31 cellular contexts compared by ENCODE assay signal in the genomic region with DNA sequence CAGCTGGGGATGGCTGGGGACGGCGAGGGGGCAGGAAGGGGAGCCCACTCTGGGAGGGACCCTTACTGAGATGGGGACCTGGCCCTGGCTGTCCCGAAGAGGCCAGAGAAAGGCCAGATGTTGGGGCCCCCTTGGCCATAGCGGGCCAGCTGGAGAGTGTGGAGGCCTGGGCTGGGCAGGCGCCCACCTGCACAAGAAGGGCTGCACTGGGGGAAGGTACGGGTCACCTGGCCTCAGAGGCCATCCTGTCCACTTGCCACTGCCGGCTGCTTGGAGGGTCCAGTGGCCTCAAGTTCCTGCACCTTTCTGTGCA. TPM values are rescaled to one million over a fixed set of nuclear protein-coding genes. Genes with fewer than 3 reads are reported as not detected.
"Had no signal": no experiment of that assay in that cellular context is flagged by ENCODE, and none has a peak within 500 bp of the region (broad histone marks: within the 10 kb centered on the region; RNA-seq: fewer than 3 reads in every experiment).

No MANE protein-coding gene starts in this region.

- H3K9ac ChIP-seq: parathyroid adenoma had no signal

- H3K4me3 ChIP-seq: left lung, lower lobe of right lung, right atrium auricular region, right lobe of liver, smooth muscle cell, tibial nerve, uterus had no signal

- ATAC-seq: left colon; left lung; lower lobe of right lung; naive thymus-derived CD8-positive, alpha-beta T cell; right lobe of liver; stimulated activated memory B cell treated with anti-CD40 and anti-IgM and Interleukin-4, amounts not matched to agents 10 μg/mL and 1 μg/mL and 100 μg/mL, for 72 hours; stimulated activated naive CD8-positive, alpha-beta T cell treated with anti-CD3 and anti-CD28 coated beads, Interleukin-15, amount 100 ng/mL, for 72 hours had no signal

- H3K36me3 ChIP-seq: left lung, lower lobe of right lung, neutrophil, right atrium auricular region, right lobe of liver, tibial nerve, uterus had no signal

- H3K27ac Mint-ChIP-seq: immature natural killer cell; nephron; progenitor cell of endocrine pancreas; stimulated activated memory B cell treated with anti-CD40 and anti-IgM and Interleukin-4, amounts not matched to agents 10 μg/mL and 1 μg/mL and 100 μg/mL, for 72 hours; stimulated activated naive CD8-positive, alpha-beta T cell treated with anti-CD3 and anti-CD28 coated beads, Interleukin-15, amount 100 ng/mL, for 72 hours; type B pancreatic cell had no signal

- H3K9me3 ChIP-seq: left lung, lower lobe of right lung, neutrophil, right atrium auricular region, right lobe of liver, tibial nerve, uterus had no signal

- H2AFZ ChIP-seq: parathyroid adenoma had no signal

- H3K9me3 Mint-ChIP-seq: immature natural killer cell; naive thymus-derived CD8-positive, alpha-beta T cell; nephron; neural crest cell; stimulated activated memory B cell treated with anti-CD40 and anti-IgM and Interleukin-4, amounts not matched to agents 10 μg/mL and 1 μg/mL and 100 μg/mL, for 72 hours; stimulated activated naive CD8-positive, alpha-beta T cell treated with anti-CD3 and anti-CD28 coated beads, Interleukin-15, amount 100 ng/mL, for 72 hours; type B pancreatic cell had no signal

- H3K4me2 ChIP-seq: smooth muscle cell had no signal

- H3K27ac ChIP-seq: left lung, lower lobe of right lung, neutrophil, parathyroid adenoma, right atrium auricular region, right lobe of liver, tibial nerve, uterus had no signal

- H3K79me2 ChIP-seq: parathyroid adenoma had no signal

- H3K4me3 Mint-ChIP-seq: immature natural killer cell; naive thymus-derived CD8-positive, alpha-beta T cell; nephron; neural crest cell; stimulated activated memory B cell treated with anti-CD40 and anti-IgM and Interleukin-4, amounts not matched to agents 10 μg/mL and 1 μg/mL and 100 μg/mL, for 72 hours; stimulated activated naive CD8-positive, alpha-beta T cell treated with anti-CD3 and anti-CD28 coated beads, Interleukin-15, amount 100 ng/mL, for 72 hours; type B pancreatic cell had no signal

- H3K4me1 ChIP-seq: left lung, lower lobe of right lung, uterus had no signal

- H3K36me3 Mint-ChIP-seq: immature natural killer cell; naive thymus-derived CD8-positive, alpha-beta T cell; stimulated activated memory B cell treated with anti-CD40 and anti-IgM and Interleukin-4, amounts not matched to agents 10 μg/mL and 1 μg/mL and 100 μg/mL, for 72 hours; type B pancreatic cell had no signal

- H3K4me1 Mint-ChIP-seq: nephron had no signal

- DNase-seq: immature natural killer cell; kidney; left colon; left lung; lower lobe of right lung; mammary epithelial cell; mesenchymal stem cell; naive thymus-derived CD8-positive, alpha-beta T cell; occipital lobe; right lobe of liver; stimulated activated CD4-positive, alpha-beta T cell treated with anti-CD3 and anti-CD28 coated beads, Interleukin-1b, Interleukin-23, amount 100 ng/mL, for 48 hours; stimulated activated CD4-positive, alpha-beta T cell treated with anti-CD3 and anti-CD28 coated beads, Interleukin-2, amount 100 ng/mL, for 48 hours; stimulated activated CD4-positive, alpha-beta T cell treated with anti-CD3 and anti-CD28 coated beads, Interleukin-4, amount 100 ng/mL, for 4 hours; stimulated activated CD8-positive, alpha-beta memory T cell treated with anti-CD3 and anti-CD28 coated beads, Interleukin-4, amount 100 ng/mL, for 48 hours; stimulated activated naive CD4-positive, alpha-beta T cell treated with Interleukin-2 at 50 U/mL for 16 hours; stimulated activated naive CD8-positive, alpha-beta T cell treated with anti-CD3 and anti-CD28 coated beads, Interleukin-15, amount 100 ng/mL, for 72 hours; uterus had no signal

RNA-seq across cellular contexts. Expression of a gene that starts 5.0 kb away (rescaled TPM):
- total RNA-seq: progenitor cell of endocrine pancreas had no signal

RNA-seq across cellular contexts. Expression of a gene that starts 58.9 kb away (rescaled TPM):
- total RNA-seq: mammary epithelial cell, osteocyte, pulmonary artery endothelial cell, renal cortical epithelial cell, right atrium auricular region had no signal
- polyA plus RNA-seq: immature natural killer cell; liver; mammary epithelial cell; naive thymus-derived CD8-positive, alpha-beta T cell had no signal
